In the genomic region with DNA sequence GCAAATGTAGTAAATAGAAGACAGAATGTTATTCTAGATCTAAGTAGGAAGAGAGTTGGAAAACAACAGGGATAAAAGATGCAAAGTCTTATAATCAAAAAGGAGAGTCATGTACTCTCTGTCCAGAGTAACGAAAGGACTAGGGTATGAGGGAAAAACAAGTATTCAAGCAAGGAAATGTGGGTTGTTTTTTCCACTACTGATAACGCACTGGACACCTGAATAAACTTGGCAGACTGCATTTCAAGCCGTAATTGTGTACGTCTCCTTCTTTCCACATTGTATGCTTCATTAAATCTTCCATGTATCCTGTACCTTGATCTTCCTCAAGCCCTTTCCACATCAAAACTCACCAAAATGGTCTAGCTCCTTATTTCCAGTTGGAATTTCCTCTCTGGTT, we compare ENCODE assay signal across 16 cellular contexts.
DNase-seq lines count a peak whose midpoint lies in the region; ATAC-seq, FAIRE-seq and TF ChIP-seq lines count a peak whose summit lies in the region.
"Had no signal": no experiment of that assay in that cellular context is flagged by ENCODE, and none has a peak within 500 bp of the region (broad histone marks: within the 10 kb centered on the region; RNA-seq: fewer than 3 reads in every experiment).

No MANE protein-coding gene starts in this region.

- CTCF ChIA-PET in activated CD4-positive, alpha-beta memory T cell treated with anti-CD3 and anti-CD28 coated beads for 36 hours (lab: Charles Lee), result interaction anchor here (0.8 kb wide), 1 partner anchor 12 kb away, joined by 3 read pairs; no protein-coding TSS in a partner anchor
- CTCF ChIA-PET in activated CD4-positive, alpha-beta memory T cell treated with anti-CD3 and anti-CD28 coated beads, Interleukin-2, amount 10 ng/mL, durations not matched to agents 7 days and 5 days (lab: Charles Lee), result no interaction called here
- CTCF ChIA-PET in K562 (lab: Yijun Ruan, JAX; ENCODE audit: low intra/inter-chr PET ratio), result no interaction called here

- H3K9me1 ChIP-seq in K562 (ENCODE audit: control insufficient read depth, insufficient read depth, low read length), result no peaks in the 10 kb centered on the region

- H3K27ac ChIP-seq in K562 (ENCODE audit: extremely low read depth, low read depth, low read length), result no peak overlapping the region
- H3K27ac ChIP-seq in osteoblast (ENCODE audit: low read depth, low read length), result no peak overlapping the region

- no peaks in the 10 kb centered on the region for H3K79me2 ChIP-seq in K562 (ENCODE audit: control insufficient read depth, insufficient read depth, low read length)
- no peaks in the 10 kb centered on the region for H3K79me2 ChIP-seq in osteoblast (ENCODE audit: insufficient read depth, low read length)

- H4K20me1 ChIP-seq in K562 (replicated peaks; ENCODE audit: control insufficient read depth, insufficient read depth, low read length), result no peaks in the 10 kb centered on the region
- no peaks in the 10 kb centered on the region for H4K20me1 ChIP-seq in osteoblast (ENCODE audit: insufficient read depth, low read length)

- intact Hi-C loops in activated CD4-positive, alpha-beta memory T cell treated with anti-CD3 and anti-CD28 coated beads for 36 hours (cut with micrococcal nuclease), result no loop called here
- intact Hi-C loops in K562 (cut with micrococcal nuclease), result no loop called here

- peak overlapping the region; percentile 8 for H3K27ac Mint-ChIP-seq in activated CD4-positive, alpha-beta memory T cell treated with anti-CD3 and anti-CD28 coated beads for 36 hours
- no peak overlapping the region for H3K27ac Mint-ChIP-seq in activated CD4-positive, alpha-beta memory T cell treated with anti-CD3 and anti-CD28 coated beads, Interleukin-2, amount 10 ng/mL, durations not matched to agents 7 days and 5 days
- peak overlapping the region; percentile 69 for H3K27ac Mint-ChIP-seq in HFFc6
- H3K27ac Mint-ChIP-seq: CD14-positive monocyte, IgD-negative memory B cell had no signal

- TF ChIP-seq POLR2A in K562 (conservative IDR thresholded peaks at IDR 0.05), result no peak

- H2AFZ ChIP-seq in K562 (ENCODE audit: low read depth, low read length), result peak overlapping the region; percentile 46
- H2AFZ ChIP-seq in osteoblast (ENCODE audit: low read length), result no peak overlapping the region

- peaks cover 6% of the 10 kb centered on the region for H3K36me3 Mint-ChIP-seq in activated CD4-positive, alpha-beta memory T cell treated with anti-CD3 and anti-CD28 coated beads for 36 hours
- H3K36me3 Mint-ChIP-seq in activated CD4-positive, alpha-beta memory T cell treated with anti-CD3 and anti-CD28 coated beads, Interleukin-2, amount 10 ng/mL, durations not matched to agents 7 days and 5 days (ENCODE audit: low read depth), result peaks cover 14% of the 10 kb centered on the region
- peaks cover 11% of the 10 kb centered on the region for H3K36me3 Mint-ChIP-seq in HFFc6 (ENCODE audit: low read depth)
- H3K36me3 Mint-ChIP-seq: CD14-positive monocyte had no signal

- H3K4me2 ChIP-seq in K562 (ENCODE audit: insufficient read depth, low read length) (no peak overlapping the region), osteoblast (ENCODE audit: insufficient read depth, low read length) (peak overlapping the region; percentile 57)

- no peak for FAIRE-seq in K562 (lab: Jason Lieb, UNC)
- FAIRE-seq: GM12878, GM18507, GM19239 had no signal

- ATAC-seq in K562, result no peak

- H3K27me3 ChIP-seq in K562 (ENCODE audit: control insufficient read depth in 2 of 2, insufficient read depth in 2 of 2, low read length in 2 of 2), result no peaks in the 10 kb centered on the region
- H3K27me3 ChIP-seq in osteoblast (ENCODE audit: insufficient read depth, low read length), result no peaks in the 10 kb centered on the region

- peaks cover 12% of the 10 kb centered on the region for H3K4me1 Mint-ChIP-seq in activated CD4-positive, alpha-beta memory T cell treated with anti-CD3 and anti-CD28 coated beads for 36 hours (ENCODE audit: low read depth)
- peaks cover 18% of the 10 kb centered on the region for H3K4me1 Mint-ChIP-seq in activated CD4-positive, alpha-beta memory T cell treated with anti-CD3 and anti-CD28 coated beads, Interleukin-2, amount 10 ng/mL, durations not matched to agents 7 days and 5 days
- H3K4me1 Mint-ChIP-seq in HFFc6 (ENCODE audit: low read depth), result peaks cover 51% of the 10 kb centered on the region

- POLR2A ChIA-PET in activated CD4-positive, alpha-beta memory T cell treated with anti-CD3 and anti-CD28 coated beads for 36 hours (lab: Charles Lee), result interaction anchor here (0.8 to 1.3 kb wide), 2 partner anchors 84 to 401 kb away, joined by 3 read pairs; no protein-coding TSS in a partner anchor
- POLR2A ChIA-PET in activated CD4-positive, alpha-beta memory T cell treated with anti-CD3 and anti-CD28 coated beads, Interleukin-2, amount 10 ng/mL, durations not matched to agents 7 days and 5 days (lab: Charles Lee), result no interaction called here
- POLR2A ChIA-PET in K562 (lab: Yijun Ruan, JAX), result interaction anchor here (0.8 kb wide), 1 partner anchor 14 kb away, joined by 3 read pairs; no protein-coding TSS in a partner anchor

- DNase-seq in activated CD4-positive, alpha-beta memory T cell treated with anti-CD3 and anti-CD28 coated beads for 36 hours, result no peak
- DNase-seq in activated CD4-positive, alpha-beta memory T cell treated with anti-CD3 and anti-CD28 coated beads, Interleukin-2, amount 10 ng/mL, durations not matched to agents 7 days and 5 days, result no peak
- DNase-seq in HFFc6 (no peak), K562 (ENCODE audit: extremely low read depth in 1 of 4, low spot score in 3 of 4) (no peak), osteoblast (ENCODE audit: insufficient read length, low spot score, missing footprints) (no peak), SW480 (ENCODE audit: low spot score) (no peak), superior temporal gyrus (ENCODE audit: extremely low spot score) (no peak), kidney tubule cell (ENCODE audit: low spot score) (no peak)
- DNase-seq: COR-L47; NCI-H69; NK-92 treated with Interleukin-12 subunit alpha and Interleukin-12 subunit beta, amount 100 ng/mL, for 24 hours had no signal

- no TSS peak for BruUV-seq in K562 (replicated peaks; lab: Mats Ljungman, UMichigan)

- in situ Hi-C loops in K562 (cut with MboI), result no loop called here

- H3K9me3 Mint-ChIP-seq in activated CD4-positive, alpha-beta memory T cell treated with anti-CD3 and anti-CD28 coated beads for 36 hours, result peaks cover 7% of the 10 kb centered on the region
- peaks cover 9% of the 10 kb centered on the region for H3K9me3 Mint-ChIP-seq in activated CD4-positive, alpha-beta memory T cell treated with anti-CD3 and anti-CD28 coated beads, Interleukin-2, amount 10 ng/mL, durations not matched to agents 7 days and 5 days
- peaks cover 4% of the 10 kb centered on the region; the same call in 1 of the 2 replicates for H3K9me3 Mint-ChIP-seq in HFFc6

- TF ChIP-seq EP300 in K562 (IDR thresholded peaks at IDR 0.05; ENCODE audit: low read length), result no peak

- H3K36me3 ChIP-seq in K562 (ENCODE audit: control insufficient read depth, insufficient read depth, low read length), result no peaks in the 10 kb centered on the region
- H3K36me3 ChIP-seq in osteoblast (ENCODE audit: insufficient read depth, low read length), result no peaks in the 10 kb centered on the region

- no peak overlapping the region for H3K4me3 ChIP-seq in K562
- no peak overlapping the region for H3K4me3 ChIP-seq in osteoblast (ENCODE audit: insufficient read depth, low read length)
- H3K4me3 ChIP-seq: GM12878 had no signal

- no peak overlapping the region for H3K9ac ChIP-seq in K562 (ENCODE audit: insufficient read depth in 1 of 2, low read depth in 2 of 2, low read length in 2 of 2)

- H3K9me3 ChIP-seq in K562 (replicated peaks; ENCODE audit: control insufficient read depth, insufficient read depth, low read depth, low read length) (no peaks in the 10 kb centered on the region), osteoblast (ENCODE audit: low read depth, low read length) (no peaks in the 10 kb centered on the region)

- TF ChIP-seq CTCF in HFFc6 (IDR thresholded peaks at IDR 0.05) (no peak), K562 (IDR thresholded peaks at IDR 0.05 in 2 of 3, conservative IDR thresholded peaks at IDR 0.05 in 1 of 3; ENCODE audit: insufficient read depth in 2 of 3, low read depth in 1 of 3, low read length in 3 of 3) (no peak), osteoblast (IDR thresholded peaks at IDR 0.05; ENCODE audit: extremely low read depth, low read depth, low read length) (no peak)

- TF ChIP-seq RAD21 in K562 (CRISPR knock-in tag; conservative IDR thresholded peaks at IDR 0.05 in 1 of 2, IDR thresholded peaks at IDR 0.05 in 1 of 2), result no peak

- H3K4me3 Mint-ChIP-seq in activated CD4-positive, alpha-beta memory T cell treated with anti-CD3 and anti-CD28 coated beads for 36 hours, result no peak overlapping the region
- no peak overlapping the region for H3K4me3 Mint-ChIP-seq in activated CD4-positive, alpha-beta memory T cell treated with anti-CD3 and anti-CD28 coated beads, Interleukin-2, amount 10 ng/mL, durations not matched to agents 7 days and 5 days
- H3K4me3 Mint-ChIP-seq in HFFc6, result no peak overlapping the region
- H3K4me3 Mint-ChIP-seq: CD14-positive monocyte, IgD-negative memory B cell had no signal

- 56% methylated on average over 4 of the region's 4 CpGs for WGBS in K562 (ENCODE audit: insufficient coverage, low coverage, missing lambda C conversion rate)

- H3K27me3 Mint-ChIP-seq in activated CD4-positive, alpha-beta memory T cell treated with anti-CD3 and anti-CD28 coated beads for 36 hours, result no peaks in the 10 kb centered on the region
- H3K27me3 Mint-ChIP-seq in activated CD4-positive, alpha-beta memory T cell treated with anti-CD3 and anti-CD28 coated beads, Interleukin-2, amount 10 ng/mL, durations not matched to agents 7 days and 5 days, result no peaks in the 10 kb centered on the region
- H3K27me3 Mint-ChIP-seq in HFFc6 (ENCODE audit: insufficient read depth), result no peaks in the 10 kb centered on the region
- H3K27me3 Mint-ChIP-seq: IgD-negative memory B cell had no signal

- H3K4me1 ChIP-seq in K562 (replicated peaks in 1 of 2; ENCODE audit: control insufficient read depth in 2 of 2, insufficient read depth in 2 of 2, low read length in 2 of 2) (no peaks in the 10 kb centered on the region; a peak in 1 of 5 replicates), osteoblast (ENCODE audit: insufficient read depth, low read length) (peaks cover 8% of the 10 kb centered on the region)

TF ChIP-seq in K562, 482 proteins besides CTCF, POLR2A, EP300 and RAD21 (continues in another document):
- TF ChIP-seq FOXA3 (CRISPR knock-in tag; conservative IDR thresholded peaks at IDR 0.05 in 1 of 2, IDR thresholded peaks at IDR 0.05 in 1 of 2) (no peak), CREBBP (IDR thresholded peaks at IDR 0.05; ENCODE audit: low read depth, low read length) (no peak), HIVEP1 (CRISPR knock-in tag; IDR thresholded peaks at IDR 0.05) (no peak)
- TF ChIP-seq, protein P1, sequence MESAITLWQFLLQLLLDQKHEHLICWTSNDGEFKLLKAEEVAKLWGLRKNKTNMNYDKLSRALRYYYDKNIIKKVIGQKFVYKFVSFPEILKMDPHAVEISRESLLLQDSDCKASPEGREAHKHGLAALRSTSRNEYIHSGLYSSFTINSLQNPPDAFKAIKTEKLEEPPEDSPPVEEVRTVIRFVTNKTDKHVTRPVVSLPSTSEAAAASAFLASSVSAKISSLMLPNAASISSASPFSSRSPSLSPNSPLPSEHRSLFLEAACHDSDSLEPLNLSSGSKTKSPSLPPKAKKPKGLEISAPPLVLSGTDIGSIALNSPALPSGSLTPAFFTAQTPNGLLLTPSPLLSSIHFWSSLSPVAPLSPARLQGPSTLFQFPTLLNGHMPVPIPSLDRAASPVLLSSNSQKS (CRISPR knock-in tag; IDR thresholded peaks at IDR 0.05), result no peak
